Comparison of ENCODE assay signal across 6 cellular contexts in the genomic region with DNA sequence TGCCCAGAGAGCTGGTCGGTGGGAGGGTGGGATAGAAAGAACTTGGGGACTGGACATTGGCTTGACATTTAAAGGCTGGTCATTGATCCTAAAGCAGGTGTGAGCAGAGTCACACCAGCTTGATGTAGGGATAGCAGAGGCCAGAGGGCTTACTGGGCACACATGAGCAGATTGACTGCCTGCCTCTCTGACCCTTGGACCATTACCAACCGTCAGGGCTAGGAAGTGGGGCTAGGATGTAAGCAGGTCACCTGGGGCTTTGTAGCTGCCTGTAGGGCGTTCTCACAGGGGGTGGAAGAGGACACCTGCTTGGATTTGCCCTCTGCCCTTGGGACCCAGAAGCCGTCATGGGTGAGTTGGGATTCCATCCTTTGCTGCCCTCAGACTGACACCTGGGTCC.
"Had no signal": no experiment of that assay in that cellular context is flagged by ENCODE, and none has a peak within 500 bp of the region (broad histone marks: within the 10 kb centered on the region; RNA-seq: fewer than 3 reads in every experiment).

No MANE protein-coding gene starts in this region.

- ATAC-seq: GM23338 had no signal

- H3K4me3 ChIP-seq: GM23338 had no signal

- H3K4me2 ChIP-seq: GM23338 had no signal

- FAIRE-seq: H1, H54, HTR-8/SVneo had no signal

- H2AFZ ChIP-seq: GM23338 had no signal

- DNase-seq: H9, HCEC 1CT had no signal
